ENCODE assay signal across 10 cellular contexts in the genomic region with DNA sequence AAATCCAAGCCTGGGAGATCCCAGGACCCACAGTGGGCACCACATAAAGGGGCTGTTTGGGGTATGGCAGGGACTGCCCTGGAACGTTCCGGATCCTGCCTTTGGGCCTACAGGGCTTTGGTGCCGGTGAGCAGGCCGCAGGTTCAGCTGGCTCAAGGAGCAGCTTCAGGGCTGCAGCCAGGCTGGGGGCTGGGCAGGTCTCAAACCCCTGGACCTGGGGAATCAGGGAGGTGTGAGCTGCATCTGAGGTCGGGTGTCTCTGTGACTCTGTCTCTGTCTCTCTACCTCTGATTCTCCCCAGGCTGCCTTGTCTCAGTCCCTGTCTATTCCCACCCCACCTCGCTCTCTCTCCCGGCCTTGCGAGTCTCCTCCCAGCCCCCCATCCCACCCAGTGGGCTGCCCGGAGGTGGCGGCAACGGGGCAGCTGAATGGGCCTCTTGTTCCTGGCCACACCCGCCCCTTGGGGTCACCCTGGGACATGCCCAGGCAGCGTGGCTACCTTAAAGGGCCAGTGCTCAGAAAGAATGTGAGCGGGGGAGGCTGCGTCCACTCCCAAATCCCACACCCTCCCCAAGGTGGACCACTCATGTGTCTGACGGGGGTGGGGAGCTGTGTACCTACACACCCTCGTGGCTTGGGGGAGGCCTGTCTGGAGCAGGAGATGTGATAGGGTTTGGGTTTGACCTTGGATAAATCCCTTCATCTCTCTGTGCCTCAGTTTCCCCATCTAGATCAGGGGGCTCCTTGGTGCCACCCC. TPM values are rescaled to one million over a fixed set of nuclear protein-coding genes. Genes with fewer than 3 reads are reported as not detected.
DNase-seq lines count a peak whose midpoint lies in the region; ATAC-seq, FAIRE-seq and TF ChIP-seq lines count a peak whose summit lies in the region.
"Had no signal": no experiment of that assay in that cellular context is flagged by ENCODE, and none has a peak within 500 bp of the region (broad histone marks: within the 10 kb centered on the region; RNA-seq: fewer than 3 reads in every experiment).

No MANE protein-coding gene starts in this region.

- DNase-seq in H1 (ENCODE audit: low read depth in 1 of 2, low spot score in 2 of 2) = peak in 1 of 2 experiments; percentile 56
- peak; percentile 42 for DNase-seq in mesenchymal stem cell
- no peak for DNase-seq in GM20000 (ENCODE audit: low spot score)
- DNase-seq in stimulated activated CD4-positive, alpha-beta T cell treated with anti-CD3 and anti-CD28 coated beads, Interleukin-4, amount 100 ng/mL, for 24 hours = no peak
- no peak for DNase-seq in NCI-H748 (lab: John Stamatoyannopoulos, UW; ENCODE audit: unreplicated experiment)
- DNase-seq: activated CD4-positive, alpha-beta T cell treated with anti-CD3 and anti-CD28 coated beads for 4 hours; NK-92 treated with Interleukin-12 subunit alpha and Interleukin-12 subunit beta, amount 100 ng/mL, for 24 hours had no signal

- no peak overlapping the region for H3K14ac ChIP-seq in H1 (ENCODE audit: insufficient read length)
- H3K14ac ChIP-seq in mesenchymal stem cell (ENCODE audit: low read length in 2 of 2) = peak overlapping the region in 1 of 2 experiments; percentile 19

- H2BK12ac ChIP-seq in H1 (ENCODE audit: low read depth, low read length) (peak overlapping the region; percentile 50; the same call in 1 of the 2 replicates), mesenchymal stem cell (ENCODE audit: low read length in 2 of 2) (peak overlapping the region in 1 of 2 experiments; percentile 40)

- CTCF ChIA-PET in H1 (lab: Charles Lee; ENCODE audit: partially characterized antibody) = interaction anchor here (0.8 to 2.5 kb wide), 6 partner anchors 8 to 58 kb away, joined by 3 to 9 read pairs (median 5); no protein-coding TSS in a partner anchor

- no peak overlapping the region for H3K56ac ChIP-seq in H1 (replicated peaks; ENCODE audit: insufficient read length, low read depth, low read length)

- TF ChIP-seq RAD21 in Ishikawa (IDR thresholded peaks at IDR 0.05; ENCODE audit: low read depth) = no peak
- TF ChIP-seq RAD21 in H1 (IDR thresholded peaks at IDR 0.05 in 1 of 2, conservative IDR thresholded peaks at IDR 0.05 in 1 of 2; ENCODE audit: low read depth in 2 of 2, low read length in 2 of 2) = no peak; a peak in 1 of 4 replicates

- TF ChIP-seq POLR2A in H1 (IDR thresholded peaks at IDR 0.05; ENCODE audit: control extremely low read depth in 1 of 2, low read depth in 2 of 2, low read length in 2 of 2) = no peak

- no peak overlapping the region for H3K23ac ChIP-seq in H1 (ENCODE audit: insufficient read length)
- H3K23ac ChIP-seq in mesenchymal stem cell (ENCODE audit: low read length in 2 of 2) = no peak overlapping the region

- 0 out of 2 replicates have a peak overlapping the region, but pooled peaks have one; percentile 44 for H2AK5ac ChIP-seq in H1 (ENCODE audit: low read depth, low read length)
- H2AK5ac ChIP-seq in mesenchymal stem cell (ENCODE audit: low read length, severe bottlenecking) = peak overlapping the region; percentile 8

- no peak overlapping the region for H3K4me3 ChIP-seq in H1 (ENCODE audit: extremely low read depth in 1 of 4, insufficient read depth in 2 of 4, low read depth in 3 of 4, low read length in 4 of 4)
- no peak overlapping the region for H3K4me3 ChIP-seq in mesenchymal stem cell (ENCODE audit: insufficient read depth in 1 of 2, low read depth in 1 of 2, low read length in 2 of 2)

- 0 out of 2 replicates have a peak overlapping the region, but pooled peaks have one; percentile 10 for H2BK15ac ChIP-seq in H1 (ENCODE audit: low read length)
- peak overlapping the region; percentile 60 for H2BK15ac ChIP-seq in mesenchymal stem cell (ENCODE audit: low read depth, poor library complexity, severe bottlenecking)

- H3K27ac ChIP-seq in H1 (ENCODE audit: low read depth, low read length) = no peak overlapping the region
- H3K27ac ChIP-seq in mesenchymal stem cell (ENCODE audit: low read length, poor library complexity, severe bottlenecking) = no peak overlapping the region
- peak overlapping the region; percentile 97 for H3K27ac ChIP-seq in temporal lobe (ENCODE audit: low read depth, low read length)

- H3K4me1 ChIP-seq in H1 (replicated peaks in 1 of 4; ENCODE audit: control insufficient read depth in 3 of 4, insufficient read depth in 4 of 4, low read length in 3 of 4) = peaks cover 0 to 14% (median 5%) of the 10 kb centered on the region in 4 experiments; a peak in 4 of 7 replicates
- H3K4me1 ChIP-seq in mesenchymal stem cell (ENCODE audit: control insufficient read depth, insufficient read depth, low read depth, low read length) = peaks cover 27% of the 10 kb centered on the region

- peaks cover 0 to 5% (median 2%) of the 10 kb centered on the region in 4 experiments; a peak in 3 of 7 replicates for H3K27me3 ChIP-seq in H1 (replicated peaks in 1 of 4; ENCODE audit: control insufficient read depth in 3 of 4, extremely low read depth in 1 of 4, insufficient read depth in 3 of 4, low read length in 3 of 4)
- H3K27me3 ChIP-seq in mesenchymal stem cell (ENCODE audit: control insufficient read depth in 1 of 2, insufficient read depth in 1 of 2, low read length in 2 of 2) = no peaks in the 10 kb centered on the region

- H2BK120ac ChIP-seq in H1 (replicated peaks; ENCODE audit: low read depth, low read length) (peak overlapping the region; percentile 96), mesenchymal stem cell (ENCODE audit: low read depth, low read length) (no peak overlapping the region)

- POLR2A ChIA-PET in H1 (lab: Charles Lee; ENCODE audit: partially characterized antibody) = interaction anchor here (1.3 kb wide), 1 partner anchor 10 kb away, joined by 3 read pairs; no protein-coding TSS in a partner anchor

- no peak overlapping the region for H3K4ac ChIP-seq in H1 (replicated peaks; ENCODE audit: insufficient read length, low read depth, low read length)
- peak overlapping the region in 1 of 2 experiments; percentile 55 for H3K4ac ChIP-seq in mesenchymal stem cell (ENCODE audit: low read depth in 1 of 2, low read length in 2 of 2)

- H2BK5ac ChIP-seq in H1 (ENCODE audit: low read depth, low read length) (0 out of 2 replicates have a peak overlapping the region, but pooled peaks have one; percentile 0), mesenchymal stem cell (ENCODE audit: low read depth, low read length, poor library complexity, severe bottlenecking) (no peak overlapping the region)

- TF ChIP-seq EP300 in Ishikawa (IDR thresholded peaks at IDR 0.05; ENCODE audit: borderline replicate concordance) = no peak
- no peak for TF ChIP-seq EP300 in H1 (IDR thresholded peaks at IDR 0.05; ENCODE audit: borderline replicate concordance in 1 of 2, low read depth in 2 of 2, low read length in 2 of 2)

- H3K23me2 ChIP-seq in H1 (ENCODE audit: low read depth, low read length) = no peaks in the 10 kb centered on the region

- peak overlapping the region in 1 of 2 experiments; percentile 22; a peak in 1 of 4 replicates for H3K4me2 ChIP-seq in H1 (ENCODE audit: insufficient read depth in 1 of 2, low read depth in 2 of 2, low read length in 2 of 2)
- no peak overlapping the region for H3K4me2 ChIP-seq in mesenchymal stem cell (ENCODE audit: low read length, poor library complexity, severe bottlenecking)

- no peak for FAIRE-seq in H1 (lab: Jason Lieb, UNC)

- no peak overlapping the region; the same call in 1 of the 2 replicates for H4K8ac ChIP-seq in H1 (ENCODE audit: extremely low read depth, insufficient read depth, low read length)
- H4K8ac ChIP-seq in mesenchymal stem cell (ENCODE audit: low read length) = peak overlapping the region; percentile 8

- H2AFZ ChIP-seq in H1 (ENCODE audit: low read length) = no peak overlapping the region
- no peak overlapping the region for H2AFZ ChIP-seq in mesenchymal stem cell (ENCODE audit: low read depth, low read length)

- WGBS in H1 (ENCODE audit: extremely low coverage in 1 of 2, insufficient coverage in 1 of 2, insufficient read length in 1 of 2, insufficient replicate concordance in 2 of 2, low coverage in 1 of 2, low lambda C conversion rate in 2 of 2, missing lambda C conversion rate in 1 of 2), 2 experiments = 45% methylated on average over 16 of the region's 17 CpGs; no CpG with 5 or more reads in 1 of the 2 experiments
- WGBS in mesenchymal stem cell = 46% methylated on average over 11 of the region's 17 CpGs

- H3K79me2 ChIP-seq in H1 (ENCODE audit: control insufficient read depth in 1 of 2, insufficient read depth in 2 of 2, low read length in 2 of 2) = no peaks in the 10 kb centered on the region

- H3K36me3 ChIP-seq in H1 (ENCODE audit: control insufficient read depth in 2 of 4, insufficient read depth in 4 of 4, low read length in 3 of 4) (no peaks in the 10 kb centered on the region), mesenchymal stem cell (ENCODE audit: control insufficient read depth in 1 of 2, insufficient read depth in 2 of 2, low read depth in 1 of 2, low read length in 2 of 2) (peaks cover 23 to 32% of the 10 kb centered on the region in 2 experiments)

- TF ChIP-seq CTCF in H1 (IDR thresholded peaks at IDR 0.05; ENCODE audit: control extremely low read depth in 1 of 3, insufficient read depth in 1 of 3, low read depth in 1 of 3, low read length in 3 of 3) (no peak), GM20000 (IDR thresholded peaks at IDR 0.05; ENCODE audit: extremely low read depth, missing control alignments) (no peak)

- H4K91ac ChIP-seq in H1 (replicated peaks; ENCODE audit: insufficient read length, low read length) (peak overlapping the region; percentile 79), mesenchymal stem cell (ENCODE audit: low read length) (peak overlapping the region; percentile 0)

- H2BK20ac ChIP-seq in H1 (ENCODE audit: low read length) = 0 out of 2 replicates have a peak overlapping the region, but pooled peaks have one; percentile 72

- no peaks in the 10 kb centered on the region for H3K79me1 ChIP-seq in H1 (ENCODE audit: low read depth, low read length)
- H3K79me1 ChIP-seq in mesenchymal stem cell (replicated peaks; ENCODE audit: low read length, poor library complexity, severe bottlenecking) = peaks cover 36% of the 10 kb centered on the region

- no peak for ATAC-seq in GM18867 (IDR thresholded peaks at IDR 0.05; ENCODE audit: unreplicated experiment)

- H3K9ac ChIP-seq in H1 (replicated peaks in 1 of 4; ENCODE audit: extremely low read depth in 1 of 4, low read depth in 3 of 4, low read length in 3 of 4) (no peak overlapping the region), mesenchymal stem cell (ENCODE audit: low read length) (peak overlapping the region; percentile 69)

- H4K20me1 ChIP-seq in H1 (replicated peaks in 1 of 2; ENCODE audit: control insufficient read depth in 1 of 2, insufficient read depth in 2 of 2, low read length in 2 of 2) = no peaks in the 10 kb centered on the region

- no peak overlapping the region for H4K5ac ChIP-seq in H1 (ENCODE audit: insufficient read length, low read depth, low read length)

- H3K9me3 ChIP-seq in H1 (ENCODE audit: insufficient read depth in 2 of 2, low read depth in 1 of 2, low read length in 1 of 2) (no peaks in the 10 kb centered on the region), mesenchymal stem cell (ENCODE audit: control insufficient read depth, low read length) (no peaks in the 10 kb centered on the region)

- H3K18ac ChIP-seq in H1 (ENCODE audit: extremely low read depth, low read length) (peak overlapping the region; percentile 32; the same call in 1 of the 2 replicates), mesenchymal stem cell (ENCODE audit: low read depth in 1 of 2, low read length in 2 of 2) (peak overlapping the region; percentile 55 to 64)

RNA-seq across cellular contexts. Expression of gene NFIC, which starts 31.1 kb away (rescaled TPM):
- 2.6 and 3.2 TPM in 2 replicates for total RNA-seq in H1 (2021; fragmentation: NEBNext Ultra II Directional; extraction: Animal tissue kit (Norgen Biotek cat#: 25700))
- 0.56 and 0.82 TPM in 2 replicates for polyA plus RNA-seq in H1 (2011; rRNA removed)
- 0.35 TPM for polyA plus RNA-seq in H1 (2011; cell fraction: cytosol; rRNA removed)
- 0.88 TPM for polyA plus RNA-seq in H1 (2011; cell fraction: nucleus; rRNA removed)
- 2.1 to 4.3 TPM (median 3.5 TPM) in 4 replicates for polyA plus RNA-seq in H1 (2012, experiment 1 of 2)
- polyA plus RNA-seq in H1 (2012, experiment 2 of 2) = 2.9 TPM
- 6.0 TPM for polyA plus RNA-seq in H1 (2013, experiment 1 of 2)
- polyA plus RNA-seq in H1 (2013, experiment 2 of 2) = 5.3 TPM
- polyA minus RNA-seq in H1 (2011; rRNA and poly(A)+ RNA removed) = 0.34 and 0.41 TPM in 2 replicates
- 1.2 TPM for polyA minus RNA-seq in H1 (2011; cell fraction: cytosol; rRNA and poly(A)+ RNA removed)
- polyA minus RNA-seq in H1 (2011; cell fraction: nucleus; rRNA and poly(A)+ RNA removed) = 1.6 TPM
- 101 TPM for polyA plus RNA-seq in mesenchymal stem cell (2013, experiment 1 of 2)
- 98.4 TPM for polyA plus RNA-seq in mesenchymal stem cell (2013, experiment 2 of 2)
- 7.1 TPM for total RNA-seq in temporal lobe
